10 cellular contexts compared by ENCODE assay signal in genomic region chr4:108787106-108787505, GRCh38. TPM values are rescaled to one million over a fixed set of nuclear protein-coding genes. Genes with fewer than 3 reads are reported as not detected.
"Had no signal": no experiment of that assay in that cellular context is flagged by ENCODE, and none has a peak within 500 bp of the region (broad histone marks: within the 10 kb centered on the region; RNA-seq: fewer than 3 reads in every experiment).

No MANE protein-coding gene starts in this region.

- H3K4me3 ChIP-seq: K562 had no signal

- H3K36me3 Mint-ChIP-seq: IgD-negative memory B cell had no signal

- DNase-seq: IMR-90, KBM-7, KG1 had no signal

- FAIRE-seq: HepG2, HTR-8/SVneo, K562 had no signal

- ATAC-seq: HepG2 had no signal

- H3K27ac ChIP-seq: HL-60 had no signal

- H3K9me3 Mint-ChIP-seq: IgD-negative memory B cell had no signal

- H3K4me3 Mint-ChIP-seq: IgD-negative memory B cell had no signal

- H3K4me1 Mint-ChIP-seq: IgD-negative memory B cell had no signal

RNA-seq across cellular contexts. Expression of gene ETNPPL, which starts 24.3 kb away (rescaled TPM):
- total RNA-seq: HT-29, HT1080, IMR-90 had no signal
- polyA plus RNA-seq: IgD-negative memory B cell, IMR-90 had no signal
